Comparison of ENCODE assay signal across 1 cellular context in the genomic region with DNA sequence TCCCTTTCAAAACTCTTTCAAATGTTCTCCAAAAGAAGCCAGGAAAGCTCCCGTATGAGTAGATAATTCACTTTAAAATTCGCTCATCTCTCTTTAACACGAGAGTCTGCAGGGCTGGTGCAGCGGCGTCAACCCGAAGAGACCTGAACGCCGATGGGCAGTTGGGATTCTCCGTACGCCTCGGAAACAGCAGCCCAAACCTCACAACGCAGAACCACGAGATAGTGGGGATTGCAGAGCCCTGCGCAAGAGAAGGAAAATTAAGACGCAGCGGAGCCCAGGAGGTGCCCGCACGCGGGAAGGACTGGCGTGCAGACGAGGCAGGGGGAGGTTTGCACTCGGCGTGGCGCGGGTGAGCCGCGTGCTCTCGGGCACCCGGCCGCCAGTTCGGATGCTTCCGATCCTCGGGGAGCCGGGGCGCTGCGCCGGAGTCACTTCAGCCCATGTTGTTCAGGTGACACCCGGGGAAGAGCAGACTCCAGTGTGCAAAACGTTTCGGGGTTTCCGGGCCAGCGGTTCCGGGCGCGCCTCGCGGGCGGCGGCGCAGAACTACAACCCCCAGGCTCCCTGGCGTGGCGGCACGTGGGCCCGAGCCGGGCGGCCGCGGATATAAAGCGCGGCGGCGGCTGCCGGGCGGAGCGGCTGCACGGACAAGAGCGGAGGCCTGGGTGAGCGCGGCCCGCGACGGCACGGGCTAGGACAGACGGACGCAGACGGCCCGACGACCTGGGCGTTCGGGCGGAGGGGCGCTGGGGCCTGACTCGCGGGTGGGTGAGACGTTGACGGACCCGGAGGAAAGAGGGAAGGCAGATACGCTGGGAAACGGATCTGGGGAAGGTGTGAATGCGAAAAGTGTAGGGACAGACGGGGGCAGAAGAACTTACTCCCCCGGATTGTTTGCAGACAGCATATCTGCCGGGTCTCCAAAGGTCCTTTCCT.
TF ChIP-seq lines count a peak whose summit lies in the region.

A gene with protein sequence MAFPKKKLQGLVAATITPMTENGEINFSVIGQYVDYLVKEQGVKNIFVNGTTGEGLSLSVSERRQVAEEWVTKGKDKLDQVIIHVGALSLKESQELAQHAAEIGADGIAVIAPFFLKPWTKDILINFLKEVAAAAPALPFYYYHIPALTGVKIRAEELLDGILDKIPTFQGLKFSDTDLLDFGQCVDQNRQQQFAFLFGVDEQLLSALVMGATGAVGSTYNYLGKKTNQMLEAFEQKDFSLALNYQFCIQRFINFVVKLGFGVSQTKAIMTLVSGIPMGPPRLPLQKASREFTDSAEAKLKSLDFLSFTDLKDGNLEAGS (plus strand): TSS at position 636 of the 939 bp plus-strand sequence. CDS start 4,599 bp downstream, outside the sequence.

TF ChIP-seq in SK-N-SH, 30 proteins besides CTCF, POLR2A, EP300 and RAD21:
- TF ChIP-seq GATA2 (CRISPR knock-in tag; IDR thresholded peaks at IDR 0.05) (no peak), NRF1 (IDR thresholded peaks at IDR 0.05; ENCODE audit: low read depth, low read length) (no peak), NFIC (IDR thresholded peaks at IDR 0.05; ENCODE audit: borderline replicate concordance) (no peak), GABPA (IDR thresholded peaks at IDR 0.05; ENCODE audit: low read depth) (peak; percentile 54), TAF1 (IDR thresholded peaks at IDR 0.05; ENCODE audit: borderline replicate concordance, low read depth, low read length) (0 out of 2 replicates have a peak, but pooled peaks have one; percentile 32), FOXM1 (IDR thresholded peaks at IDR 0.05; ENCODE audit: low read depth) (no peak), TEAD4 (IDR thresholded peaks at IDR 0.05; ENCODE audit: borderline replicate concordance, insufficient read depth) (no peak), ELF1 (IDR thresholded peaks at IDR 0.05) (peak; percentile 63; the same call in 1 of the 2 replicates), YY1 (IDR thresholded peaks at IDR 0.05; ENCODE audit: low read depth) (no peak), MXI1 (IDR thresholded peaks at IDR 0.05; ENCODE audit: low read depth, low read length) (peak; percentile 66), FOXJ3 (CRISPR knock-in tag; IDR thresholded peaks at IDR 0.05) (no peak), SMC3 (IDR thresholded peaks at IDR 0.05; ENCODE audit: low read depth, low read length) (no peak), RXRA (IDR thresholded peaks at IDR 0.05; ENCODE audit: borderline replicate concordance, low read depth) (no peak), RFX5 (IDR thresholded peaks at IDR 0.05; ENCODE audit: low read length) (no peak), MEF2A (IDR thresholded peaks at IDR 0.05; ENCODE audit: borderline replicate concordance, low read depth) (no peak), RCOR1 (IDR thresholded peaks at IDR 0.05; ENCODE audit: low read length) (no peak), CHD2 (IDR thresholded peaks at IDR 0.05; ENCODE audit: low read length, partially characterized antibody) (peak; percentile 29), SIN3A (IDR thresholded peaks at IDR 0.05; ENCODE audit: borderline replicate concordance, low read depth, low read length) (no peak), FOSL2 (IDR thresholded peaks at IDR 0.05; ENCODE audit: borderline replicate concordance, low read depth) (no peak), PBX3 (IDR thresholded peaks at IDR 0.05) (no peak), JUND (IDR thresholded peaks at IDR 0.05) (no peak), POLR2AphosphoS5 (IDR thresholded peaks at IDR 0.05; ENCODE audit: low read depth, low read length) (0 out of 2 replicates have a peak, but pooled peaks have one; percentile 66), TCF12 (IDR thresholded peaks at IDR 0.05) (no peak), EZH2phosphoT487 (IDR thresholded peaks at IDR 0.05; ENCODE audit: borderline replicate concordance, low read depth) (no peak)
- TF ChIP-seq, protein P1, sequence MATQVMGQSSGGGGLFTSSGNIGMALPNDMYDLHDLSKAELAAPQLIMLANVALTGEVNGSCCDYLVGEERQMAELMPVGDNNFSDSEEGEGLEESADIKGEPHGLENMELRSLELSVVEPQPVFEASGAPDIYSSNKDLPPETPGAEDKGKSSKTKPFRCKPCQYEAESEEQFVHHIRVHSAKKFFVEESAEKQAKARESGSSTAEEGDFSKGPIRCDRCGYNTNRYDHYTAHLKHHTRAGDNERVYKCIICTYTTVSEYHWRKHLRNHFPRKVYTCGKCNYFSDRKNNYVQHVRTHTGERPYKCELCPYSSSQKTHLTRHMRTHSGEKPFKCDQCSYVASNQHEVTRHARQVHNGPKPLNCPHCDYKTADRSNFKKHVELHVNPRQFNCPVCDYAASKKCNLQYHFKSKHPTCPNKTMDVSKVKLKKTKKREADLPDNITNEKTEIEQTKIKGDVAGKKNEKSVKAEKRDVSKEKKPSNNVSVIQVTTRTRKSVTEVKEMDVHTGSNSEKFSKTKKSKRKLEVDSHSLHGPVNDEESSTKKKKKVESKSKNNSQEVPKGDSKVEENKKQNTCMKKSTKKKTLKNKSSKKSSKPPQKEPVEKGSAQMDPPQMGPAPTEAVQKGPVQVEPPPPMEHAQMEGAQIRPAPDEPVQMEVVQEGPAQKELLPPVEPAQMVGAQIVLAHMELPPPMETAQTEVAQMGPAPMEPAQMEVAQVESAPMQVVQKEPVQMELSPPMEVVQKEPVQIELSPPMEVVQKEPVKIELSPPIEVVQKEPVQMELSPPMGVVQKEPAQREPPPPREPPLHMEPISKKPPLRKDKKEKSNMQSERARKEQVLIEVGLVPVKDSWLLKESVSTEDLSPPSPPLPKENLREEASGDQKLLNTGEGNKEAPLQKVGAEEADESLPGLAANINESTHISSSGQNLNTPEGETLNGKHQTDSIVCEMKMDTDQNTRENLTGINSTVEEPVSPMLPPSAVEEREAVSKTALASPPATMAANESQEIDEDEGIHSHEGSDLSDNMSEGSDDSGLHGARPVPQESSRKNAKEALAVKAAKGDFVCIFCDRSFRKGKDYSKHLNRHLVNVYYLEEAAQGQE (IDR thresholded peaks at IDR 0.05; ENCODE audit: low read depth, low read length): no peak
- TF ChIP-seq, protein P2, sequence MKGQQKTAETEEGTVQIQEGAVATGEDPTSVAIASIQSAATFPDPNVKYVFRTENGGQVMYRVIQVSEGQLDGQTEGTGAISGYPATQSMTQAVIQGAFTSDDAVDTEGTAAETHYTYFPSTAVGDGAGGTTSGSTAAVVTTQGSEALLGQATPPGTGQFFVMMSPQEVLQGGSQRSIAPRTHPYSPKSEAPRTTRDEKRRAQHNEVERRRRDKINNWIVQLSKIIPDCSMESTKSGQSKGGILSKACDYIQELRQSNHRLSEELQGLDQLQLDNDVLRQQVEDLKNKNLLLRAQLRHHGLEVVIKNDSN (IDR thresholded peaks at IDR 0.05; ENCODE audit: borderline replicate concordance, low read depth): peak; percentile 97
- TF ChIP-seq, protein P3, sequence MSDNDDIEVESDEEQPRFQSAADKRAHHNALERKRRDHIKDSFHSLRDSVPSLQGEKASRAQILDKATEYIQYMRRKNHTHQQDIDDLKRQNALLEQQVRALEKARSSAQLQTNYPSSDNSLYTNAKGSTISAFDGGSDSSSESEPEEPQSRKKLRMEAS (IDR thresholded peaks at IDR 0.05; ENCODE audit: low read depth): peak; percentile 87
- TF ChIP-seq, protein P4, sequence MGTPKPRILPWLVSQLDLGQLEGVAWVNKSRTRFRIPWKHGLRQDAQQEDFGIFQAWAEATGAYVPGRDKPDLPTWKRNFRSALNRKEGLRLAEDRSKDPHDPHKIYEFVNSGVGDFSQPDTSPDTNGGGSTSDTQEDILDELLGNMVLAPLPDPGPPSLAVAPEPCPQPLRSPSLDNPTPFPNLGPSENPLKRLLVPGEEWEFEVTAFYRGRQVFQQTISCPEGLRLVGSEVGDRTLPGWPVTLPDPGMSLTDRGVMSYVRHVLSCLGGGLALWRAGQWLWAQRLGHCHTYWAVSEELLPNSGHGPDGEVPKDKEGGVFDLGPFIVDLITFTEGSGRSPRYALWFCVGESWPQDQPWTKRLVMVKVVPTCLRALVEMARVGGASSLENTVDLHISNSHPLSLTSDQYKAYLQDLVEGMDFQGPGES (IDR thresholded peaks at IDR 0.05; ENCODE audit: low read depth, low read length): no peak
- TF ChIP-seq, protein P5, sequence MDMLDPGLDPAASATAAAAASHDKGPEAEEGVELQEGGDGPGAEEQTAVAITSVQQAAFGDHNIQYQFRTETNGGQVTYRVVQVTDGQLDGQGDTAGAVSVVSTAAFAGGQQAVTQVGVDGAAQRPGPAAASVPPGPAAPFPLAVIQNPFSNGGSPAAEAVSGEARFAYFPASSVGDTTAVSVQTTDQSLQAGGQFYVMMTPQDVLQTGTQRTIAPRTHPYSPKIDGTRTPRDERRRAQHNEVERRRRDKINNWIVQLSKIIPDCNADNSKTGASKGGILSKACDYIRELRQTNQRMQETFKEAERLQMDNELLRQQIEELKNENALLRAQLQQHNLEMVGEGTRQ (IDR thresholded peaks at IDR 0.05; ENCODE audit: borderline replicate concordance, low read depth, low read length): peak; percentile 85
- TF ChIP-seq, protein P6, sequence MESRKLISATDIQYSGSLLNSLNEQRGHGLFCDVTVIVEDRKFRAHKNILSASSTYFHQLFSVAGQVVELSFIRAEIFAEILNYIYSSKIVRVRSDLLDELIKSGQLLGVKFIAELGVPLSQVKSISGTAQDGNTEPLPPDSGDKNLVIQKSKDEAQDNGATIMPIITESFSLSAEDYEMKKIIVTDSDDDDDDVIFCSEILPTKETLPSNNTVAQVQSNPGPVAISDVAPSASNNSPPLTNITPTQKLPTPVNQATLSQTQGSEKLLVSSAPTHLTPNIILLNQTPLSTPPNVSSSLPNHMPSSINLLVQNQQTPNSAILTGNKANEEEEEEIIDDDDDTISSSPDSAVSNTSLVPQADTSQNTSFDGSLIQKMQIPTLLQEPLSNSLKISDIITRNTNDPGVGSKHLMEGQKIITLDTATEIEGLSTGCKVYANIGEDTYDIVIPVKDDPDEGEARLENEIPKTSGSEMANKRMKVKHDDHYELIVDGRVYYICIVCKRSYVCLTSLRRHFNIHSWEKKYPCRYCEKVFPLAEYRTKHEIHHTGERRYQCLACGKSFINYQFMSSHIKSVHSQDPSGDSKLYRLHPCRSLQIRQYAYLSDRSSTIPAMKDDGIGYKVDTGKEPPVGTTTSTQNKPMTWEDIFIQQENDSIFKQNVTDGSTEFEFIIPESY (IDR thresholded peaks at IDR 0.05; ENCODE audit: borderline replicate concordance, low read depth): no peak
TF ChIP-seq in SK-N-SH: peak in this region for 9.
